In the genomic region with DNA sequence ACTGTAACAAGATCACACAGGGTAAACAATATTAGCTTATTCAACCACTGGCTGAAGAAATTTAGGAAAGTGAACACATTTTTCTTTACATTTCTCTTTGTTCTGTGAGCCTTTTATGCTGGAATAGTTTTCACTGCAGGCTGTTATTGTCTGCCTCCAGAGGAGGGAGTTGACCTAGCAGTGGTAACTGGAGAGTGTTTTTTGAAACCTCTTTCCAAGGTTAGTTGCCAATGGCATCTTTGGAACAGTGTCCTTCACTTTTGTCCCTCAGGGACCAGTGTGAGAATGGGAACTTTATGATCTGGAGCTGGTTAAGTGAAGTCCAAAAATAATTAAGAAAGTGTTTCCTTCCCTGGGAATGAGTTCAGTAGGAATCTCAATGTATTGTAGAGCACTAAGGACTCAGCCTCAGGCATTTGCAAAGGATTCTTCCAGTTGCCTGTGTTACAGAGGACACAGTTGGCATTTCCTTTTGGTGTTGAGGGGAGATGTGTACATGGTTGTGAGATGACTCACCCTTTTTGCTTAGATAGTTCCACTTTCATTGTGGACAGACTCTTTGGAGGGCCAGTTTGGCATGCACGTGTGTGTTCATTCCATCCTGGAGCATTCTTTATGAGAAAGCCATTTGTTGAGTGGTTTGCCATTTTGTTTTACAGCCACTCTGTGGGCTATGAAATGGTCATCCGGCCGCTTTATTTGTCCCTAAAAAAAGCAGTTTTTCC, we compare ENCODE assay signal across 9 cellular contexts.
DNase-seq lines count a peak whose midpoint lies in the region; ATAC-seq and TF ChIP-seq lines count a peak whose summit lies in the region.
"Had no signal": no experiment of that assay in that cellular context is flagged by ENCODE, and none has a peak within 500 bp of the region (broad histone marks: within the 10 kb centered on the region; RNA-seq: fewer than 3 reads in every experiment).

No MANE protein-coding gene starts in this region.

- no peak overlapping the region for H3K4me3 ChIP-seq in MM.1S (ENCODE audit: low read length)
- H3K4me3 ChIP-seq in fibroblast of mammary gland (ENCODE audit: control insufficient read depth, low read depth, low read length) = no peak overlapping the region
- no peak overlapping the region for H3K4me3 ChIP-seq in upper lobe of left lung

- TF ChIP-seq POLR2A in upper lobe of left lung (IDR thresholded peaks at IDR 0.05) = no peak

- H3K9me3 Mint-ChIP-seq in natural killer cell = no peaks in the 10 kb centered on the region

- no peaks in the 10 kb centered on the region for H3K79me2 ChIP-seq in MM.1S (ENCODE audit: low read length)

- no peak overlapping the region for H3K4me3 Mint-ChIP-seq in natural killer cell

- 0 out of 2 replicates have a peak overlapping the region, but pooled peaks have one; percentile 1 for H2AFZ ChIP-seq in MM.1S (ENCODE audit: low read length)

- ATAC-seq in GM19463 (IDR thresholded peaks at IDR 0.05; ENCODE audit: unreplicated experiment) (peak; percentile 87), upper lobe of left lung (ENCODE audit: low FRiP score in 2 of 2) (no peak), natural killer cell (no peak)

- H3K9me3 ChIP-seq in MM.1S (replicated peaks; ENCODE audit: insufficient read depth, low read length) (no peaks in the 10 kb centered on the region), upper lobe of left lung (no peaks in the 10 kb centered on the region)

- no peak overlapping the region for H3K9ac ChIP-seq in MM.1S (ENCODE audit: low read length)

- no peak for TF ChIP-seq EP300 in upper lobe of left lung (IDR thresholded peaks at IDR 0.05)

- H3K27ac Mint-ChIP-seq in natural killer cell = no peak overlapping the region
- H3K27ac Mint-ChIP-seq: progenitor cell of endocrine pancreas had no signal

- no peaks in the 10 kb centered on the region for H3K9me2 ChIP-seq in MM.1S (replicated peaks; ENCODE audit: insufficient read depth, low read length)

- H3K36me3 ChIP-seq in MM.1S (replicated peaks; ENCODE audit: insufficient read depth, low read length) = no peaks in the 10 kb centered on the region
- H3K36me3 ChIP-seq in upper lobe of left lung = no peaks in the 10 kb centered on the region

- H3K27ac ChIP-seq in MM.1S (ENCODE audit: low read length) (peak overlapping the region; percentile 16; the same call in 1 of the 2 replicates), upper lobe of left lung (no peak overlapping the region)

- TF ChIP-seq CTCF in MM.1S (IDR thresholded peaks at IDR 0.05; ENCODE audit: low read length) = no peak
- peak; percentile 23 for TF ChIP-seq CTCF in fibroblast of mammary gland (conservative IDR thresholded peaks at IDR 0.05; ENCODE audit: control insufficient read depth, insufficient read depth, low read depth, low read length)
- no peak for TF ChIP-seq CTCF in upper lobe of left lung (IDR thresholded peaks at IDR 0.05)
- no peak for TF ChIP-seq CTCF in natural killer cell (IDR thresholded peaks at IDR 0.05)

- H3K4me1 Mint-ChIP-seq in natural killer cell = no peaks in the 10 kb centered on the region

- no peaks in the 10 kb centered on the region for H3K36me3 Mint-ChIP-seq in natural killer cell

- WGBS in upper lobe of left lung, 2 donors = 56 to 68% methylated on average over 3 of the region's 3 CpGs

- H3K27me3 ChIP-seq in MM.1S (replicated peaks; ENCODE audit: insufficient read depth, low read length) = no peaks in the 10 kb centered on the region
- no peaks in the 10 kb centered on the region for H3K27me3 ChIP-seq in upper lobe of left lung

- intact Hi-C loops in natural killer cell (cut with micrococcal nuclease) = no loop called here
- intact Hi-C loops in head of caudate nucleus (cut with DNase I) = no loop called here

- H3K4me2 ChIP-seq in MM.1S (ENCODE audit: low read depth, low read length) = peak overlapping the region; percentile 46

- DNase-seq in MM.1S = peak; percentile 73
- DNase-seq in fibroblast of mammary gland (ENCODE audit: low read depth) = peak; percentile 90
- DNase-seq in renal cortical epithelial cell (ENCODE audit: low read depth) = peak; percentile 83
- DNase-seq in activated CD4-positive, alpha-beta T cell treated with anti-CD3 and anti-CD28 coated beads for 1 hour = no peak
- no peak for DNase-seq in upper lobe of left lung
- no peak for DNase-seq in natural killer cell
- no peak for DNase-seq in head of caudate nucleus

- peaks cover 6% of the 10 kb centered on the region for H3F3A ChIP-seq in MM.1S (ENCODE audit: insufficient read depth, low read length)

- H3K27me3 Mint-ChIP-seq in natural killer cell (ENCODE audit: low read depth in 2 of 2) = peaks cover 0 to 6% of the 10 kb centered on the region in 2 donors
- H3K27me3 Mint-ChIP-seq: progenitor cell of endocrine pancreas had no signal

- H3K4me1 ChIP-seq in MM.1S (ENCODE audit: low read length) = peaks cover 35% of the 10 kb centered on the region
- H3K4me1 ChIP-seq in upper lobe of left lung = no peaks in the 10 kb centered on the region

- H4K20me1 ChIP-seq in MM.1S (ENCODE audit: insufficient read depth, low read length) = no peaks in the 10 kb centered on the region

Comparison
In these comparisons a context has a peak if more than half of its experiments do, and no peak if none do; other contexts are left out.
1. DNase-seq: peak in MM.1S (single experiment), fibroblast of mammary gland (single experiment) and renal cortical epithelial cell (single experiment); none in activated CD4-positive, alpha-beta T cell treated with anti-CD3 and anti-CD28 coated beads for 1 hour (single experiment), upper lobe of left lung (0 of 2), natural killer cell (single experiment) and head of caudate nucleus (0 of 42).